Comparison of ENCODE assay signal across 18 cellular contexts in the genomic region with DNA sequence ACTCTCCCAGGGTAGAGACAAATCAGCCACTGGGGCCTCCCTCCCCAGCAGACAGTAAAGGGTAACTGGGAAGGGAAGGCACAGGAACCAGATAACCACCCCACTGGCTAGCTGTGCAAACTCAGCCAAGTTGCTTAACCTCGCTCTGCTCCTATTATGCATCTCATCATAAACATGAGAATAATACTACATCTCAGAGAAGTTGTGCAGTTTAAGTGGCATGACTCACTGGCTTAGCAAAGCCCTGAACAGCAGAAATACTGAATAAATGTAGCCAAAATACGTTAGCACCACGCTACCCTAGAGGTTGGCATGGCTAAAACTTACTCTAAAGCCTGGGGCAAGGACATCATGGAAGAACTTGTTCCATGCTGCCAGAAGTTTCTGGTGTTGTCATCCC.
"Had no signal": no experiment of that assay in that cellular context is flagged by ENCODE, and none has a peak within 500 bp of the region (broad histone marks: within the 10 kb centered on the region; RNA-seq: fewer than 3 reads in every experiment).

No MANE protein-coding gene starts in this region.

- H3K36me3 ChIP-seq: brain microvascular endothelial cell, upper lobe of left lung had no signal

- H3K4me1 ChIP-seq: upper lobe of left lung had no signal

- H3K27ac ChIP-seq: brain microvascular endothelial cell, epithelial cell of prostate, hepatocyte, skin epidermis, upper lobe of left lung had no signal

- H3K27me3 ChIP-seq: brain microvascular endothelial cell, hepatocyte, upper lobe of left lung had no signal

- H3K4me2 ChIP-seq: hepatocyte had no signal

- H3K4me3 ChIP-seq: hepatocyte, skin epidermis, upper lobe of left lung had no signal

- ATAC-seq: effector memory CD8-positive, alpha-beta T cell; left ventricle myocardium superior; naive thymus-derived CD8-positive, alpha-beta T cell had no signal

- H3K79me2 ChIP-seq: hepatocyte had no signal

- H3K9me3 ChIP-seq: upper lobe of left lung had no signal

- H2AFZ ChIP-seq: hepatocyte had no signal

- DNase-seq: activated B cell treated with CpG ODN at 0.5 μM for 24 hours; activated CD4-positive, alpha-beta T cell treated with anti-CD3 and anti-CD28 coated beads for 48 hours; activated CD8-positive, alpha-beta memory T cell treated with anti-CD3 and anti-CD28 coated beads, Interleukin-2, amount 50 U/mL, for 48 hours; activated gamma-delta T cell treated with Interleukin-2 at 50 U/mL for 16 hours; amygdala; brain microvascular endothelial cell; dermis blood vessel endothelial cell; effector memory CD8-positive, alpha-beta T cell; left ventricle myocardium superior; naive thymus-derived CD8-positive, alpha-beta T cell; posterior cingulate gyrus; stimulated activated CD4-positive, alpha-beta T cell treated with anti-CD3 and anti-CD28 coated beads, Interleukin-15, amount 100 ng/mL, for 24 hours; stimulated activated CD4-positive, alpha-beta T cell treated with anti-CD3 and anti-CD28 coated beads, Interleukin-4, amount 100 ng/mL, for 4 hours; SW 1271; upper lobe of left lung had no signal
